Comparison of ENCODE assay signal across 10 cellular contexts in genomic region chrX:30577362-30577961, GRCh38. TPM values are rescaled to one million over a fixed set of nuclear protein-coding genes. Genes with fewer than 3 reads are reported as not detected.
DNase-seq lines count a peak whose midpoint lies in the region; ATAC-seq, FAIRE-seq and TF ChIP-seq lines count a peak whose summit lies in the region.
"Had no signal": no experiment of that assay in that cellular context is flagged by ENCODE, and none has a peak within 500 bp of the region (broad histone marks: within the 10 kb centered on the region; RNA-seq: fewer than 3 reads in every experiment).

TASL (minus strand) TSS chrX:30577766; CDS start chrX:30560355, 17,411 bp downstream.

- ATAC-seq in HepG2 (no peak), HG03135 (IDR thresholded peaks at IDR 0.05; ENCODE audit: unreplicated experiment) (peak; percentile 84)

- H3K9me3 ChIP-seq in liver (ENCODE audit: control insufficient read depth in 4 of 4, low read length in 3 of 4) (no peaks in the 10 kb centered on the region), HepG2 (ENCODE audit: low read length) (no peaks in the 10 kb centered on the region), mucosa of rectum (ENCODE audit: control insufficient read depth in 2 of 2, low read length in 2 of 2) (no peaks in the 10 kb centered on the region), mesenchymal stem cell (ENCODE audit: control insufficient read depth, low read length) (no peaks in the 10 kb centered on the region)

- in situ Hi-C loops in HepG2 (cut with HindIII; ENCODE audit: extremely low pct_ligation_motif_present, low pct_unique_long_range_greater_than_20kb), result no loop called here

- H3K9ac ChIP-seq in liver (ENCODE audit: low read depth in 1 of 2, low read length in 2 of 2), result peak within 1 kb of the TSS in 1 of 2 donors; percentile 31
- no peak within 1 kb of the TSS for H3K9ac ChIP-seq in HepG2 (ENCODE audit: insufficient read depth, low read depth, low read length)
- H3K9ac ChIP-seq in mucosa of rectum (ENCODE audit: low read depth in 1 of 2, low read length in 2 of 2), result no peak within 1 kb of the TSS
- no peak within 1 kb of the TSS for H3K9ac ChIP-seq in mesenchymal stem cell (ENCODE audit: low read length)

- H2AFZ ChIP-seq in HepG2 (ENCODE audit: low read length) (no peak within 1 kb of the TSS), mesenchymal stem cell (ENCODE audit: low read depth, low read length) (no peak within 1 kb of the TSS)

- H3K23ac ChIP-seq in mesenchymal stem cell (ENCODE audit: low read length in 2 of 2), result no peak within 1 kb of the TSS

- no peak within 1 kb of the TSS for H2BK120ac ChIP-seq in mesenchymal stem cell (ENCODE audit: low read depth, low read length)

- no peak within 1 kb of the TSS for H4K8ac ChIP-seq in mesenchymal stem cell (ENCODE audit: low read length)

- H3K27me3 ChIP-seq in liver (ENCODE audit: control insufficient read depth in 4 of 4, insufficient read depth in 4 of 4, low read length in 3 of 4) (no peaks in the 10 kb centered on the region), HepG2 (ENCODE audit: control insufficient read depth in 1 of 2, insufficient read depth in 2 of 2, low read length in 2 of 2) (no peaks in the 10 kb centered on the region), mucosa of rectum (ENCODE audit: control insufficient read depth in 2 of 2, insufficient read depth in 2 of 2, low read length in 2 of 2) (no peaks in the 10 kb centered on the region), mesenchymal stem cell (ENCODE audit: control insufficient read depth in 1 of 2, insufficient read depth in 1 of 2, low read length in 2 of 2) (peaks cover 0 to 2% of the 10 kb centered on the region in 2 experiments)

- peak within 1 kb of the TSS; percentile 25 to 38 for H3K27ac ChIP-seq in liver (ENCODE audit: low read depth in 1 of 2, low read length in 2 of 2)
- no peak within 1 kb of the TSS for H3K27ac ChIP-seq in HepG2 (ENCODE audit: extremely low read length, insufficient read depth, low read length)
- H3K27ac ChIP-seq in mucosa of rectum (ENCODE audit: low read depth in 2 of 2, low read length in 2 of 2), result peak within 1 kb of the TSS; percentile 57 to 77
- H3K27ac ChIP-seq in mesenchymal stem cell (ENCODE audit: low read length, poor library complexity, severe bottlenecking), result no peak within 1 kb of the TSS

- H3K79me1 ChIP-seq in mesenchymal stem cell (replicated peaks; ENCODE audit: low read length, poor library complexity, severe bottlenecking), result no peaks in the 10 kb centered on the region

- H4K91ac ChIP-seq in mesenchymal stem cell (ENCODE audit: low read length), result no peak within 1 kb of the TSS

- H3K18ac ChIP-seq in mesenchymal stem cell (ENCODE audit: low read depth in 1 of 2, low read length in 2 of 2), result no peak within 1 kb of the TSS

- DNase-seq in HepG2 (ENCODE audit: low spot score) (no peak), T-helper 2 cell (peak in 3 of 5 experiments; percentile 3 to 88 (median 15)), H4 (ENCODE audit: low spot score) (no peak), mesenchymal stem cell (no peak), C1 segment of cervical spinal cord (lab: John Stamatoyannopoulos, UW) (no peak)
- DNase-seq: left cardiac atrium had no signal

- no peak within 1 kb of the TSS for H2BK12ac ChIP-seq in mesenchymal stem cell (ENCODE audit: low read length in 2 of 2)

- TF ChIP-seq CTCF in liver (IDR thresholded peaks at IDR 0.05; ENCODE audit: low read depth, low read length, missing input control), result no peak
- TF ChIP-seq CTCF in HepG2 (CRISPR knock-in tag; IDR thresholded peaks at IDR 0.05), result no peak

- H3K4me2 ChIP-seq in HepG2 (ENCODE audit: low read depth, low read length) (no peak within 1 kb of the TSS), mesenchymal stem cell (ENCODE audit: low read length, poor library complexity, severe bottlenecking) (no peak within 1 kb of the TSS)

- H3K4ac ChIP-seq in mesenchymal stem cell (ENCODE audit: low read depth in 1 of 2, low read length in 2 of 2), result no peak within 1 kb of the TSS

- BruUV-seq in HepG2 (replicated peaks; lab: Mats Ljungman, UMichigan), result no TSS peak

- H3K4me3 ChIP-seq in liver (ENCODE audit: low read depth in 1 of 3, low read length in 3 of 3) (no peak within 1 kb of the TSS), HepG2 (replicated peaks in 1 of 3; ENCODE audit: insufficient read depth in 1 of 3, low read depth in 2 of 3, low read length in 3 of 3) (no peak within 1 kb of the TSS), mucosa of rectum (ENCODE audit: low read length in 2 of 2) (peak within 1 kb of the TSS; percentile 55 to 71), mesenchymal stem cell (ENCODE audit: insufficient read depth in 1 of 2, low read depth in 1 of 2, low read length in 2 of 2) (no peak within 1 kb of the TSS)

- H3K4me1 ChIP-seq in liver (ENCODE audit: control insufficient read depth in 4 of 4, insufficient read depth in 4 of 4, low read length in 3 of 4), result peaks cover 2 to 10% (median 9%) of the 10 kb centered on the region in 4 donors
- peaks cover 11% of the 10 kb centered on the region for H3K4me1 ChIP-seq in HepG2 (ENCODE audit: insufficient read depth, low read length)
- H3K4me1 ChIP-seq in mucosa of rectum (ENCODE audit: control insufficient read depth in 2 of 2, insufficient read depth in 2 of 2, low read length in 2 of 2), result no peaks in the 10 kb centered on the region
- no peaks in the 10 kb centered on the region for H3K4me1 ChIP-seq in mesenchymal stem cell (ENCODE audit: control insufficient read depth, insufficient read depth, low read depth, low read length)

- no peak within 1 kb of the TSS for H2BK5ac ChIP-seq in mesenchymal stem cell (ENCODE audit: low read depth, low read length, poor library complexity, severe bottlenecking)

- 82% methylated on average over 10 of the region's 10 CpGs for WGBS in liver
- 84% methylated on average over 9 of the region's 10 CpGs for WGBS in HepG2 (ENCODE audit: low lambda C conversion rate)
- WGBS in mesenchymal stem cell, result no CpG with 5 or more reads among the region's 10 CpGs

- no peak for TF ChIP-seq RAD21 in liver (IDR thresholded peaks at IDR 0.05)
- TF ChIP-seq RAD21 in HepG2 (CRISPR knock-in tag; IDR thresholded peaks at IDR 0.05), result no peak

- H4K20me1 ChIP-seq in HepG2 (ENCODE audit: insufficient read depth, low read length), result no peaks in the 10 kb centered on the region

- H3K14ac ChIP-seq in mesenchymal stem cell (ENCODE audit: low read length in 2 of 2), result no peak within 1 kb of the TSS

- TF ChIP-seq EP300 in HepG2 (IDR thresholded peaks at IDR 0.05; ENCODE audit: low read depth in 2 of 2, low read length in 2 of 2) (no peak), HepG2 (CRISPR knock-in tag; IDR thresholded peaks at IDR 0.05; ENCODE audit: borderline replicate concordance) (no peak)

- no peak for FAIRE-seq in HepG2 (lab: Jason Lieb, UNC)

- POLR2A ChIA-PET in HepG2 (lab: Yijun Ruan, JAX), result no interaction called here

- intact Hi-C loops in HepG2 (cut with micrococcal nuclease; ENCODE audit: unreplicated experiment), result no loop called here

- CTCF ChIA-PET in HepG2 (lab: Yijun Ruan, JAX; ENCODE audit: low intra/inter-chr PET ratio, low total read pairs), result no interaction called here

- no peak for TF ChIP-seq POLR2A in HepG2 (IDR thresholded peaks at IDR 0.05; ENCODE audit: insufficient read depth in 1 of 2, low read depth in 2 of 2, low read length in 2 of 2)

- H2BK15ac ChIP-seq in mesenchymal stem cell (ENCODE audit: low read depth, poor library complexity, severe bottlenecking), result no peak within 1 kb of the TSS

- H3K79me2 ChIP-seq in HepG2 (ENCODE audit: insufficient read depth, low read length), result no peaks in the 10 kb centered on the region

- H3K36me3 ChIP-seq in liver (ENCODE audit: control insufficient read depth in 4 of 4, insufficient read depth in 3 of 4, low read depth in 1 of 4, low read length in 3 of 4) (no peaks in the 10 kb centered on the region), HepG2 (replicated peaks in 1 of 2; ENCODE audit: control insufficient read depth in 1 of 2, insufficient read depth in 2 of 2, low read length in 2 of 2) (no peaks in the 10 kb centered on the region), mucosa of rectum (ENCODE audit: control insufficient read depth in 2 of 2, insufficient read depth in 2 of 2, low read length in 2 of 2) (no peaks in the 10 kb centered on the region), mesenchymal stem cell (ENCODE audit: control insufficient read depth in 1 of 2, insufficient read depth in 2 of 2, low read depth in 1 of 2, low read length in 2 of 2) (no peaks in the 10 kb centered on the region)

- no peak within 1 kb of the TSS for H2AK5ac ChIP-seq in mesenchymal stem cell (ENCODE audit: low read length, severe bottlenecking)

TF ChIP-seq in HepG2, 621 proteins besides CTCF, POLR2A, EP300 and RAD21 (continues in another document):
- TF ChIP-seq ZNF577 (CRISPR knock-in tag; IDR thresholded peaks at IDR 0.05; ENCODE audit: borderline replicate concordance, low read depth) (no peak), RXRA (CRISPR knock-in tag; IDR thresholded peaks at IDR 0.05) (no peak), NCOA2 (CRISPR knock-in tag; IDR thresholded peaks at IDR 0.05) (no peak), ZNF672 (CRISPR knock-in tag; IDR thresholded peaks at IDR 0.05) (no peak)

RNA-seq across cellular contexts. Expression of gene TASL, which starts in this region (rescaled TPM):
- total RNA-seq in liver (1 to 10 TPM; 1.2 to 3.5 TPM), HepG2 (2016; rRNA removed; fragmentation: Illumina TruSeq; extraction: Trizol) (not detected in 2 replicates)
- polyA plus RNA-seq in liver (under 1 TPM; 0.33 to 0.38 TPM), HepG2 (2011; rRNA removed) (not detected in 2 replicates)
- total RNA-seq in HepG2 (2016; cell fraction: cytosol; rRNA removed; fragmentation: Illumina TruSeq; extraction: Trizol; ENCODE audit: low read depth), result not detected in 2 replicates
- total RNA-seq in HepG2 (2016; cell fraction: insoluble cytoplasmic fraction; rRNA removed; fragmentation: Illumina TruSeq; extraction: Trizol), result not detected in 2 replicates
- total RNA-seq in HepG2 (2016; cell fraction: membrane; rRNA removed; fragmentation: Illumina TruSeq; extraction: Trizol), result not detected in 2 replicates
- total RNA-seq in HepG2 (2016; cell fraction: nucleus; rRNA removed; fragmentation: Illumina TruSeq; extraction: Trizol), result not detected in 2 replicates
- not detected in 2 replicates for polyA plus RNA-seq in HepG2 (2011; cell fraction: cytosol; rRNA removed)
- polyA plus RNA-seq in HepG2 (2011; cell fraction: nucleus; rRNA removed), result not detected in 2 replicates
- not detected in 2 replicates for polyA plus RNA-seq in HepG2 (2012)
- polyA plus RNA-seq in HepG2 (2016; cell fraction: cytosol; fragmentation: Illumina TruSeq; extraction: Trizol; ENCODE audit: low read depth), result not detected in 2 replicates
- polyA plus RNA-seq in HepG2 (2016; cell fraction: insoluble cytoplasmic fraction; fragmentation: Illumina TruSeq; extraction: Trizol; ENCODE audit: low read depth), result not detected in 2 replicates
- not detected in 2 replicates for polyA plus RNA-seq in HepG2 (2016; cell fraction: membrane; fragmentation: Illumina TruSeq; extraction: Trizol; ENCODE audit: low read depth)
- polyA plus RNA-seq in HepG2 (2016; cell fraction: nucleus; fragmentation: Illumina TruSeq; extraction: Trizol; ENCODE audit: insufficient read depth, low read depth), result not detected in 2 replicates
- polyA minus RNA-seq in HepG2 (2011; rRNA and poly(A)+ RNA removed; ENCODE audit: low replicate concordance), result not detected in 2 replicates
- not detected in 2 replicates for polyA minus RNA-seq in HepG2 (2011; cell fraction: cytosol; rRNA and poly(A)+ RNA removed)
- not detected in 2 replicates for polyA minus RNA-seq in HepG2 (2011; cell fraction: nucleus; rRNA and poly(A)+ RNA removed)
- total RNA-seq in H4 (2014; rRNA removed; shearing (Covaris generic)), result not detected in 2 replicates
- polyA plus RNA-seq in mesenchymal stem cell (2013, experiment 1 of 2), result not detected
- not detected for polyA plus RNA-seq in mesenchymal stem cell (2013, experiment 2 of 2)
- polyA plus RNA-seq: BJ had no signal

Comparison
In these comparisons a context has a peak if more than half of its experiments do, and no peak if none do; other contexts are left out.
1. H3K27ac ChIP-seq: peak in liver (2 of 2) and mucosa of rectum (2 of 2); none in HepG2 (single experiment) and mesenchymal stem cell (single experiment).
2. H3K4me3 ChIP-seq: peak in mucosa of rectum (2 of 2); none in liver (0 of 3), HepG2 (0 of 3) and mesenchymal stem cell (0 of 2).
3. DNase-seq: peak in T-helper 2 cell (3 of 5); none in HepG2 (single experiment), H4 (single experiment), mesenchymal stem cell (single experiment) and C1 segment of cervical spinal cord (0 of 14).